12 cellular contexts compared by ENCODE assay signal in genomic region chr4:26937136-26937535, GRCh38.
DNase-seq lines count a peak whose midpoint lies in the region; ATAC-seq and TF ChIP-seq lines count a peak whose summit lies in the region.
"Had no signal": no experiment of that assay in that cellular context is flagged by ENCODE, and none has a peak within 500 bp of the region (broad histone marks: within the 10 kb centered on the region; RNA-seq: fewer than 3 reads in every experiment).

No MANE protein-coding gene starts in this region.

- no peaks in the 10 kb centered on the region for H3K36me3 ChIP-seq in left lung
- no peaks in the 10 kb centered on the region for H3K36me3 ChIP-seq in psoas muscle (ENCODE audit: insufficient read depth in 1 of 2, low read depth in 1 of 2)

- peak; percentile 79 for ATAC-seq in GM18502 (IDR thresholded peaks at IDR 0.05; ENCODE audit: poor library complexity, unreplicated experiment)
- peak; percentile 52 for ATAC-seq in GM21526 (IDR thresholded peaks at IDR 0.05; ENCODE audit: low FRiP score, unreplicated experiment)
- ATAC-seq in HG03571 (IDR thresholded peaks at IDR 0.05; ENCODE audit: unreplicated experiment), result peak; percentile 78
- peak; percentile 47 for ATAC-seq in left lung
- no peak for ATAC-seq in activated naive CD8-positive, alpha-beta T cell treated with anti-CD3 and anti-CD28 coated beads, Interleukin-2, amount 50 U/mL, for 24 hours
- ATAC-seq in psoas muscle, result no peak
- ATAC-seq in HG03439 (IDR thresholded peaks at IDR 0.05; ENCODE audit: unreplicated experiment), result no peak
- ATAC-seq: left ventricle myocardium superior had no signal

- no peaks in the 10 kb centered on the region for H3K27me3 ChIP-seq in left lung
- no peaks in the 10 kb centered on the region for H3K27me3 ChIP-seq in psoas muscle (ENCODE audit: insufficient read depth in 3 of 3, low read length in 2 of 3)

- no peak overlapping the region for H3K27ac Mint-ChIP-seq in activated naive CD8-positive, alpha-beta T cell treated with anti-CD3 and anti-CD28 coated beads, Interleukin-2, amount 50 U/mL, for 24 hours
- H3K27ac Mint-ChIP-seq: activated T-helper 2 cell treated with anti-CD3 and anti-CD28 coated beads, Interferon-gamma antibody, Interleukin-2, Interleukin-4, amounts not matched to agents 10 μg/mL and 5 μg/mL and 100 μg/mL, durations not matched to agents 14 hours and 24 hours and 36 hours had no signal

- TF ChIP-seq CTCF in left lung (IDR thresholded peaks at IDR 0.05) (no peak), psoas muscle (IDR thresholded peaks at IDR 0.05) (no peak)

- DNase-seq in left lung (no peak), psoas muscle (no peak), A172 (ENCODE audit: low spot score) (no peak)
- no peak for DNase-seq in activated naive CD8-positive, alpha-beta T cell treated with anti-CD3 and anti-CD28 coated beads, Interleukin-2, amount 50 U/mL, for 24 hours
- DNase-seq: activated CD4-positive, alpha-beta T cell treated with anti-CD3 and anti-CD28 coated beads for 4 hours; COR-L47; left ventricle myocardium superior had no signal

- peaks cover 71% of the 10 kb centered on the region for H3K4me1 Mint-ChIP-seq in activated naive CD8-positive, alpha-beta T cell treated with anti-CD3 and anti-CD28 coated beads, Interleukin-2, amount 50 U/mL, for 24 hours

- peaks cover 4% of the 10 kb centered on the region for H3K36me3 Mint-ChIP-seq in activated naive CD8-positive, alpha-beta T cell treated with anti-CD3 and anti-CD28 coated beads, Interleukin-2, amount 50 U/mL, for 24 hours (ENCODE audit: low read depth)

- H3K9me3 Mint-ChIP-seq in activated naive CD8-positive, alpha-beta T cell treated with anti-CD3 and anti-CD28 coated beads, Interleukin-2, amount 50 U/mL, for 24 hours, result no peaks in the 10 kb centered on the region
- H3K9me3 Mint-ChIP-seq: activated T-helper 2 cell treated with anti-CD3 and anti-CD28 coated beads, Interferon-gamma antibody, Interleukin-2, Interleukin-4, amounts not matched to agents 10 μg/mL and 5 μg/mL and 100 μg/mL, durations not matched to agents 14 hours and 24 hours and 36 hours had no signal

- H3K9me3 ChIP-seq in left lung (no peaks in the 10 kb centered on the region), psoas muscle (no peaks in the 10 kb centered on the region)

- H3K4me1 ChIP-seq in left lung (peaks cover 0 to 12% of the 10 kb centered on the region in 2 donors), psoas muscle (no peaks in the 10 kb centered on the region)

- H3K4me3 ChIP-seq in left lung, result no peak overlapping the region
- no peak overlapping the region for H3K4me3 ChIP-seq in psoas muscle

- H3K27me3 Mint-ChIP-seq in activated naive CD8-positive, alpha-beta T cell treated with anti-CD3 and anti-CD28 coated beads, Interleukin-2, amount 50 U/mL, for 24 hours, result no peaks in the 10 kb centered on the region

- intact Hi-C loops in left lung (cut with DNase I), result no loop called here
- intact Hi-C loops in psoas muscle (cut with DNase I), result no loop called here

- WGBS in psoas muscle, 3 donors, result 85 to 94% (median 90%) methylated on average over 2 of the region's 2 CpGs

- H3K27ac ChIP-seq in left lung (no peak overlapping the region), psoas muscle (no peak overlapping the region)

- H3K4me3 Mint-ChIP-seq in activated naive CD8-positive, alpha-beta T cell treated with anti-CD3 and anti-CD28 coated beads, Interleukin-2, amount 50 U/mL, for 24 hours, result no peak overlapping the region

Comparison
In these comparisons a context has a peak if more than half of its experiments do, and no peak if none do; other contexts are left out.
1. ATAC-seq: peak in GM18502 (single experiment), GM21526 (single experiment), HG03571 (single experiment) and left lung (single experiment); none in activated naive CD8-positive, alpha-beta T cell treated with anti-CD3 and anti-CD28 coated beads, Interleukin-2, amount 50 U/mL, for 24 hours (single experiment), psoas muscle (0 of 4) and HG03439 (single experiment).